In genomic region chr4:145167884-145168283, GRCh38 we compare ENCODE assay signal across 22 cellular contexts. TPM values are rescaled to one million over a fixed set of nuclear protein-coding genes. Genes with fewer than 3 reads are reported as not detected.
DNase-seq lines count a peak whose midpoint lies in the region; ATAC-seq, FAIRE-seq and TF ChIP-seq lines count a peak whose summit lies in the region.
"Had no signal": no experiment of that assay in that cellular context is flagged by ENCODE, and none has a peak within 500 bp of the region (broad histone marks: within the 10 kb centered on the region; RNA-seq: fewer than 3 reads in every experiment).

No MANE protein-coding gene starts in this region.

- no peaks in the 10 kb centered on the region for H4K20me1 ChIP-seq in K562 (replicated peaks; ENCODE audit: control insufficient read depth, insufficient read depth, low read length)

- H3K27me3 Mint-ChIP-seq in activated T-cell treated with anti-CD3 and anti-CD28 coated beads, Interleukin-2, amount 50 U/mL, for 4 hours (ENCODE audit: low read depth) = no peaks in the 10 kb centered on the region
- H3K27me3 Mint-ChIP-seq: B cell; CD4-positive, CD25-positive, alpha-beta regulatory T cell had no signal

- H3K4me3 Mint-ChIP-seq in activated T-cell treated with anti-CD3 and anti-CD28 coated beads, Interleukin-2, amount 50 U/mL, for 4 hours = no peak overlapping the region
- H3K4me3 Mint-ChIP-seq: B cell; CD4-positive, CD25-positive, alpha-beta regulatory T cell; CD8-positive, alpha-beta T cell had no signal

- H3K4me3 ChIP-seq in K562 = no peak overlapping the region
- H3K4me3 ChIP-seq: BLaER1 had no signal

- 89% methylated on average over 2 of the region's 2 CpGs for WGBS in K562 (ENCODE audit: insufficient coverage, low coverage, missing lambda C conversion rate)

- no peaks in the 10 kb centered on the region for H3K27me3 ChIP-seq in K562 (ENCODE audit: control insufficient read depth in 2 of 2, insufficient read depth in 2 of 2, low read length in 2 of 2)
- H3K27me3 ChIP-seq: BLaER1 had no signal

- no peak overlapping the region for H3K9ac ChIP-seq in K562 (ENCODE audit: insufficient read depth in 1 of 2, low read depth in 2 of 2, low read length in 2 of 2)
- H3K9ac ChIP-seq: BLaER1 had no signal

- no peak for TF ChIP-seq CTCF in K562 (IDR thresholded peaks at IDR 0.05 in 2 of 3, conservative IDR thresholded peaks at IDR 0.05 in 1 of 3; ENCODE audit: insufficient read depth in 2 of 3, low read depth in 1 of 3, low read length in 3 of 3)

- in situ Hi-C loops in K562 (cut with MboI) = no loop called here

- H3K9me3 Mint-ChIP-seq in activated T-cell treated with anti-CD3 and anti-CD28 coated beads, Interleukin-2, amount 50 U/mL, for 4 hours = no peaks in the 10 kb centered on the region
- H3K9me3 Mint-ChIP-seq: CD8-positive, alpha-beta T cell had no signal

- H3K79me2 ChIP-seq in K562 (ENCODE audit: control insufficient read depth, insufficient read depth, low read length) = peaks cover 44% of the 10 kb centered on the region; the same call in 2 of the 3 replicates

- H3K4me2 ChIP-seq in K562 (ENCODE audit: insufficient read depth, low read length) = no peak overlapping the region
- H3K4me2 ChIP-seq: BLaER1 had no signal

- no peaks in the 10 kb centered on the region for H3K9me1 ChIP-seq in K562 (ENCODE audit: control insufficient read depth, insufficient read depth, low read length)

- CTCF ChIA-PET in K562 (lab: Yijun Ruan, JAX; ENCODE audit: low intra/inter-chr PET ratio) = no interaction called here

- ATAC-seq in K562 = no peak
- ATAC-seq in HG02938 (IDR thresholded peaks at IDR 0.05; ENCODE audit: unreplicated experiment) = no peak
- no peak for ATAC-seq in activated T-cell treated with anti-CD3 and anti-CD28 coated beads, Interleukin-2, amount 50 U/mL, for 4 hours
- ATAC-seq: CD8-positive, alpha-beta T cell had no signal

- peaks cover 40% of the 10 kb centered on the region for H3K36me3 Mint-ChIP-seq in activated T-cell treated with anti-CD3 and anti-CD28 coated beads, Interleukin-2, amount 50 U/mL, for 4 hours (ENCODE audit: insufficient read depth)

- no peak for TF ChIP-seq EP300 in K562 (IDR thresholded peaks at IDR 0.05; ENCODE audit: low read length)

- no peak for TF ChIP-seq POLR2A in K562 (conservative IDR thresholded peaks at IDR 0.05)

- intact Hi-C loops in K562 (cut with micrococcal nuclease) = no loop called here

- BruUV-seq in K562 (replicated peaks; lab: Mats Ljungman, UMichigan) = no TSS peak

- peak; percentile 27 for FAIRE-seq in A204.1 (lab: Jason Lieb, UNC)
- peak; percentile 48 for FAIRE-seq in G401.6 (lab: Jason Lieb, UNC)
- no peak for FAIRE-seq in K562 (lab: Jason Lieb, UNC)
- FAIRE-seq: GM12891, GM18507 had no signal

- H3K9me3 ChIP-seq in K562 (replicated peaks; ENCODE audit: control insufficient read depth, insufficient read depth, low read depth, low read length) = no peaks in the 10 kb centered on the region
- H3K9me3 ChIP-seq: BLaER1, Caco-2 had no signal

- DNase-seq in K562 (ENCODE audit: extremely low read depth in 1 of 4, low spot score in 3 of 4) (no peak), inferior parietal cortex (ENCODE audit: extremely low spot score) (no peak)
- DNase-seq in activated T-cell treated with anti-CD3 and anti-CD28 coated beads, Interleukin-2, amount 50 U/mL, for 4 hours = no peak
- DNase-seq: 8988T; Caco-2; CD4-positive, CD25-positive, alpha-beta regulatory T cell; CD8-positive, alpha-beta T cell; DMS153; DMS79; EL; GF-D8; GOT3; H7; HCEC 1CT had no signal

- H2AFZ ChIP-seq in K562 (ENCODE audit: low read depth, low read length) = no peak overlapping the region

- H3K27ac ChIP-seq in K562 (ENCODE audit: extremely low read depth, low read depth, low read length) = no peak overlapping the region
- H3K27ac ChIP-seq: BLaER1, C4-2B had no signal

- peaks cover 18% of the 10 kb centered on the region for H3K4me1 Mint-ChIP-seq in activated T-cell treated with anti-CD3 and anti-CD28 coated beads, Interleukin-2, amount 50 U/mL, for 4 hours (ENCODE audit: low read depth)

- POLR2A ChIA-PET in K562 (lab: Yijun Ruan, JAX) = interaction anchor here (2.1 kb wide), 1 partner anchor 10 kb away, joined by 9 read pairs; no protein-coding TSS in a partner anchor

- peaks cover 72% of the 10 kb centered on the region for H3K36me3 ChIP-seq in K562 (ENCODE audit: control insufficient read depth, insufficient read depth, low read length)

- no peak for TF ChIP-seq RAD21 in K562 (CRISPR knock-in tag; conservative IDR thresholded peaks at IDR 0.05 in 1 of 2, IDR thresholded peaks at IDR 0.05 in 1 of 2)

- no peaks in the 10 kb centered on the region for H3K4me1 ChIP-seq in K562 (replicated peaks in 1 of 2; ENCODE audit: control insufficient read depth in 2 of 2, insufficient read depth in 2 of 2, low read length in 2 of 2)
- H3K4me1 ChIP-seq: BLaER1, Caco-2 had no signal

TF ChIP-seq in K562, 482 proteins besides CTCF, POLR2A, EP300 and RAD21:
- TF ChIP-seq, protein P1, sequence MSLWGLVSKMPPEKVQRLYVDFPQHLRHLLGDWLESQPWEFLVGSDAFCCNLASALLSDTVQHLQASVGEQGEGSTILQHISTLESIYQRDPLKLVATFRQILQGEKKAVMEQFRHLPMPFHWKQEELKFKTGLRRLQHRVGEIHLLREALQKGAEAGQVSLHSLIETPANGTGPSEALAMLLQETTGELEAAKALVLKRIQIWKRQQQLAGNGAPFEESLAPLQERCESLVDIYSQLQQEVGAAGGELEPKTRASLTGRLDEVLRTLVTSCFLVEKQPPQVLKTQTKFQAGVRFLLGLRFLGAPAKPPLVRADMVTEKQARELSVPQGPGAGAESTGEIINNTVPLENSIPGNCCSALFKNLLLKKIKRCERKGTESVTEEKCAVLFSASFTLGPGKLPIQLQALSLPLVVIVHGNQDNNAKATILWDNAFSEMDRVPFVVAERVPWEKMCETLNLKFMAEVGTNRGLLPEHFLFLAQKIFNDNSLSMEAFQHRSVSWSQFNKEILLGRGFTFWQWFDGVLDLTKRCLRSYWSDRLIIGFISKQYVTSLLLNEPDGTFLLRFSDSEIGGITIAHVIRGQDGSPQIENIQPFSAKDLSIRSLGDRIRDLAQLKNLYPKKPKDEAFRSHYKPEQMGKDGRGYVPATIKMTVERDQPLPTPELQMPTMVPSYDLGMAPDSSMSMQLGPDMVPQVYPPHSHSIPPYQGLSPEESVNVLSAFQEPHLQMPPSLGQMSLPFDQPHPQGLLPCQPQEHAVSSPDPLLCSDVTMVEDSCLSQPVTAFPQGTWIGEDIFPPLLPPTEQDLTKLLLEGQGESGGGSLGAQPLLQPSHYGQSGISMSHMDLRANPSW (CRISPR knock-in tag; IDR thresholded peaks at IDR 0.05) = no peak
- TF ChIP-seq MAFG (tag; conservative IDR thresholded peaks at IDR 0.05) = peak; percentile 89
- TF ChIP-seq MAFK (IDR thresholded peaks at IDR 0.05; ENCODE audit: low read length) = peak; percentile 91
- TF ChIP-seq MAFF (IDR thresholded peaks at IDR 0.05; ENCODE audit: low read length) = peak; percentile 87
- TF ChIP-seq TCFL5 (CRISPR knock-in tag; conservative IDR thresholded peaks at IDR 0.05) = no peak
- TF ChIP-seq ZNF316 (IDR thresholded peaks at IDR 0.05) = peak; percentile 98
- TF ChIP-seq C11orf30 (IDR thresholded peaks at IDR 0.05; ENCODE audit: low read depth) = peak; percentile 93

RNA-seq across cellular contexts. Expression of gene OTUD4, which starts 12.5 kb away (rescaled TPM):
- 40.1 and 136 TPM in 2 replicates for total RNA-seq in K562 (2011; cell fraction: chromatin; rRNA removed; ENCODE audit: low replicate concordance)
- total RNA-seq in K562 (2011; cell fraction: nucleolus; rRNA removed) = 25.3 and 32.8 TPM in 2 replicates
- 54.3 and 78.7 TPM in 2 replicates for total RNA-seq in K562 (2011; cell fraction: nucleoplasm; rRNA removed)
- total RNA-seq in K562 (2014; rRNA removed) (9.1 and 12.0 TPM in 2 replicates), K562 (2014; rRNA removed; fragmentation: Illumina TruSeq; extraction: Trizol) (29.0 and 38.0 TPM in 2 replicates), K562 (2015; rRNA removed; fragmentation: Illumina TruSeq; extraction: Trizol) (21.7 and 25.8 TPM in 2 replicates), K562 (2021) (25.7 and 27.5 TPM in 2 replicates)
- polyA plus RNA-seq in K562 (2011; rRNA removed) (20.4 and 24.8 TPM in 2 replicates), K562 (2014; fragmentation: Illumina TruSeq; extraction: Trizol) (21.2 and 26.3 TPM in 2 replicates), K562 (2014; fragmentation: Nextera tagmentation; extraction: Ambion mirVana) (1 to 10 TPM; 4.2 to 8.2 TPM), K562 (2014; rRNA removed) (13.4 and 15.0 TPM in 2 replicates)
- polyA plus RNA-seq in K562 (2011; cell fraction: cytosol; rRNA removed) = 8.4 and 12.1 TPM in 2 replicates
- polyA plus RNA-seq in K562 (2011; cell fraction: nucleus; rRNA removed) = 37.6 and 42.9 TPM in 2 replicates
- 9.9 and 13.5 TPM in 2 replicates for polyA plus RNA-seq in K562 (2012)
- 44.4 and 50.5 TPM in 2 replicates for polyA minus RNA-seq in K562 (2011; rRNA and poly(A)+ RNA removed)
- 16.4 and 17.5 TPM in 2 replicates for polyA minus RNA-seq in K562 (2011; cell fraction: cytosol; rRNA and poly(A)+ RNA removed)
- polyA minus RNA-seq in K562 (2011; cell fraction: nucleus; rRNA and poly(A)+ RNA removed) = 40.0 and 66.3 TPM in 2 replicates
- 100 to 1,000 TPM in 2 of 3 donors, 10 to 100 TPM in 1; 94.4 to 113 (median 103) TPM for total RNA-seq in activated T-cell treated with anti-CD3 and anti-CD28 coated beads, Interleukin-2, amount 50 U/mL, for 4 hours
